8 cellular contexts compared by ENCODE assay signal in the genomic region with DNA sequence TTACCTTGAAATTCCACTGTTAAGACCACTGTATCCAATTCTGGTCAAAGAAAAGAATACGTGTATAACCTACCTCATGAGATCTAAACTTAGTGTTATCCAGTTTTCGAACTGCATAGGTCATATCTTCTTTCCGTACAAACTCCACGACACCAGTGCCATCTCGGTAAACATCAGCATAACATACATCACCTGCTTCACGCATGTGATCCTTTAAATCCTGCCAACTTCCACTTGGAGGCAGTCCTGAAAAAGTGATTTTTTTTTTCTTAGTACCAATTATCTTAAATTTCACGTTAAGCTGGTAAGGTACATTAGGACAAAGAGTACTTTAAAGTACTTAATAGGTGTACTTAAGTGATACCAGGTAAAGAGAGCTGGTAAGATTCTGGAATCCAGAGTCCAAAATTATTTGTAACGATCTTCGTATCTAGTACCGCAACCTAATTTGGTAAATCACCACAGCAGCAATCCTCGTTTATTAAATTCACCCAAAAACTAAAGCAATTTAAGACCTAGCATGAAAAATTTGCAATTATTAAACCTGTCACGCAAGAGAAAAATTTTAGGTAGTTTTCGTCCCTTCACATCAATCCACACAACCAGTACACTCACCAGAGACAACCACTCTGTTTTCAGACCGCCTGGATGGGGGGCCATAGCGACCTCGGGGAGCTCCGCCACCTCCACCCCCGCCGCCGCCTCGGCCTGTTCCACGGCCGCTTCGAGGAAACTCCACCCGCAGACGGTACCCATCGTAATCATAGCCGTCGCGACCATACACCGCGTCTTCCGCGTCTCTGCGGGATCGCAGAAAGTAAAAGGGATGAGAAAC. TPM values are rescaled to one million over a fixed set of nuclear protein-coding genes. Genes with fewer than 3 reads are reported as not detected.
DNase-seq lines count a peak whose midpoint lies in the region; ATAC-seq and TF ChIP-seq lines count a peak whose summit lies in the region.

No MANE protein-coding gene starts in this region.

- intact Hi-C loops in esophagus muscularis mucosa (cut with DNase I) (loop anchor here (2.0 to 10.0 kb wide), 4 partner anchors 79 to 881 kb away; no protein-coding TSS in a partner anchor), sigmoid colon (cut with DNase I) (loop anchor here (2.0 to 5.0 kb wide), 3 partner anchors 17 to 874 kb away; a partner anchor contains a TSS)

- H3K27me3 ChIP-seq in esophagus muscularis mucosa, result no peaks in the 10 kb centered on the region
- H3K27me3 ChIP-seq in sigmoid colon, result no peaks in the 10 kb centered on the region

- WGBS in esophagus muscularis mucosa, result 5% methylated on average over 34 of the region's 36 CpGs
- 1 to 5% methylated on average over 36 of the region's 36 CpGs for WGBS in sigmoid colon, 2 donors

- TF ChIP-seq CTCF in GM12865 (IDR thresholded peaks at IDR 0.05; ENCODE audit: insufficient read depth, low read depth, low read length, missing control alignments) (no peak), RWPE1 (conservative IDR thresholded peaks at IDR 0.05; ENCODE audit: low read depth) (no peak), esophagus muscularis mucosa (IDR thresholded peaks at IDR 0.05) (no peak), sigmoid colon (IDR thresholded peaks at IDR 0.05) (no peak)

- TF ChIP-seq POLR2A in esophagus muscularis mucosa (IDR thresholded peaks at IDR 0.05; ENCODE audit: low read depth) (no peak), sigmoid colon (IDR thresholded peaks at IDR 0.05) (no peak)

- no peak for ATAC-seq in HG02571 (IDR thresholded peaks at IDR 0.05; ENCODE audit: unreplicated experiment)
- ATAC-seq in HG03108 (IDR thresholded peaks at IDR 0.05; ENCODE audit: unreplicated experiment), result no peak

- no peak for DNase-seq in GM12865 (ENCODE audit: low read depth)
- DNase-seq in RWPE1 (ENCODE audit: low spot score), result no peak
- no peak for DNase-seq in esophagus muscularis mucosa (ENCODE audit: extremely low spot score)
- no peak for DNase-seq in sigmoid colon
- no peak for DNase-seq in cortex of kidney (lab: John Stamatoyannopoulos, UW)
- no peak for DNase-seq in NCI-H128 (lab: John Stamatoyannopoulos, UW; ENCODE audit: unreplicated experiment)

- H3K36me3 ChIP-seq in esophagus muscularis mucosa, result peaks cover 22 to 49% (median 38%) of the 10 kb centered on the region in 4 donors
- peaks cover 17 to 46% (median 33%) of the 10 kb centered on the region in 4 donors for H3K36me3 ChIP-seq in sigmoid colon

- H3K4me1 ChIP-seq in esophagus muscularis mucosa, result peaks cover 43 to 60% (median 60%) of the 10 kb centered on the region in 4 donors
- peaks cover 0 to 59% (median 48%) of the 10 kb centered on the region in 4 donors for H3K4me1 ChIP-seq in sigmoid colon

- peaks cover 0 to 3% (median 0%) of the 10 kb centered on the region in 4 donors for H3K9me3 ChIP-seq in esophagus muscularis mucosa
- no peaks in the 10 kb centered on the region for H3K9me3 ChIP-seq in sigmoid colon

- H3K27ac ChIP-seq in RWPE1, result peak overlapping the region; percentile 96
- H3K27ac ChIP-seq in esophagus muscularis mucosa (replicated peaks in 1 of 4), result peak overlapping the region; percentile 94 to 99 (median 96)
- peak overlapping the region; percentile 97 to 99 (median 98) for H3K27ac ChIP-seq in sigmoid colon

- peak overlapping the region; percentile 89 for H3K4me3 ChIP-seq in GM12865 (ENCODE audit: low read depth, low read length)
- peak overlapping the region; percentile 80 to 92 (median 88) for H3K4me3 ChIP-seq in esophagus muscularis mucosa
- peak overlapping the region; percentile 78 to 93 (median 83) for H3K4me3 ChIP-seq in sigmoid colon

- POLR2A ChIA-PET in RWPE1 (lab: Yijun Ruan, JAX; ENCODE audit: low non-redundant PET), result interaction anchor here (0.6 kb wide), 1 partner anchor 1959 kb away, joined by 4 read pairs; a partner anchor contains a TSS

- CTCF ChIA-PET in RWPE1 (lab: Yijun Ruan, JAX), result interaction anchor here (2.5 kb wide), 1 partner anchor 107 kb away, joined by 6 read pairs; no protein-coding TSS in a partner anchor

- TF ChIP-seq EP300 in esophagus muscularis mucosa (IDR thresholded peaks at IDR 0.05) (no peak), sigmoid colon (IDR thresholded peaks at IDR 0.05) (no peak)

RNA-seq across cellular contexts. Expression of a gene that starts 1.1 kb away (rescaled TPM):
- total RNA-seq in esophagus muscularis mucosa (100 to 1,000 TPM; 136 to 185 (median 156) TPM), sigmoid colon (100 to 1,000 TPM; 138 to 214 (median 151) TPM)
- 100 to 1,000 TPM in 1 of 3 donors, 10 to 100 TPM in 2; 90.6 to 125 (median 93.7) TPM for polyA plus RNA-seq in sigmoid colon

RNA-seq across cellular contexts. Expression of a gene that starts 17.9 kb away (rescaled TPM):
- total RNA-seq in esophagus muscularis mucosa (100 to 1,000 TPM in 3 of 4 donors, 10 to 100 TPM in 1; 98.9 to 154 (median 121) TPM), sigmoid colon (100 to 1,000 TPM in 3 of 4 donors, 10 to 100 TPM in 1; 99.8 to 120 (median 105) TPM)
- 10 to 100 TPM; 17.8 to 24.8 (median 21.0) TPM for polyA plus RNA-seq in sigmoid colon

RNA-seq across cellular contexts. Expression of a gene that starts 50.7 kb away (rescaled TPM):
- 10 to 100 TPM; 30.3 to 72.2 (median 51.2) TPM for total RNA-seq in esophagus muscularis mucosa
- total RNA-seq in sigmoid colon, result 10 to 100 TPM; 29.5 to 64.0 (median 33.7) TPM
- 10 to 100 TPM in 2 of 3 donors, 1 to 10 TPM in 1; 3.0 to 20.0 (median 11.4) TPM for polyA plus RNA-seq in sigmoid colon
